1 cellular context compared by ENCODE assay signal in genomic region chr4:40622913-40623312, GRCh38.
TF ChIP-seq lines count a peak whose summit lies in the region.

No MANE protein-coding gene starts in this region.

TF ChIP-seq in GM12878, 131 proteins besides CTCF, POLR2A, EP300 and RAD21 (continued from another document and continues in another):
- TF ChIP-seq RBBP5 (conservative IDR thresholded peaks at IDR 0.05) (no peak), ZBTB11 (CRISPR knock-in tag; IDR thresholded peaks at IDR 0.05) (no peak), ATF7 (IDR thresholded peaks at IDR 0.05; ENCODE audit: low read depth) (peak; percentile 32; the same call in 1 of the 2 replicates), PAX5 (IDR thresholded peaks at IDR 0.05; ENCODE audit: borderline replicate concordance, low read depth, low read length) (peak; percentile 84), SMAD1 (IDR thresholded peaks at IDR 0.05; ENCODE audit: low read depth, partially characterized antibody) (no peak), SRF (IDR thresholded peaks at IDR 0.05; ENCODE audit: low read depth in 2 of 2, low read length in 2 of 2) (no peak), SIX5 (IDR thresholded peaks at IDR 0.05; ENCODE audit: low read depth, low read length, severe bottlenecking) (no peak), ZNF24 (IDR thresholded peaks at IDR 0.05) (no peak), NBN (IDR thresholded peaks at IDR 0.05) (no peak), SKIL (IDR thresholded peaks at IDR 0.05; ENCODE audit: low read depth, poor library complexity, severe bottlenecking) (peak; percentile 17), PKNOX1 (IDR thresholded peaks at IDR 0.05) (no peak), WRNIP1 (IDR thresholded peaks at IDR 0.05; ENCODE audit: borderline replicate concordance, low read depth, low read length) (no peak), BCL11A (IDR thresholded peaks at IDR 0.05; ENCODE audit: low read depth, low read length) (peak; percentile 65), SPI1 (IDR thresholded peaks at IDR 0.05; ENCODE audit: borderline replicate concordance, insufficient read depth, low read depth, low read length) (no peak), MYC (IDR thresholded peaks at IDR 0.05; ENCODE audit: insufficient read depth, insufficient read length, insufficient replicate concordance, low read length, severe bottlenecking) (no peak), RUNX3 (IDR thresholded peaks at IDR 0.05; ENCODE audit: low read length) (peak; percentile 68), ZZZ3 (IDR thresholded peaks at IDR 0.05; ENCODE audit: control insufficient read depth, insufficient read length, low read depth) (no peak), CUX1 (IDR thresholded peaks at IDR 0.05; ENCODE audit: insufficient replicate concordance, low read depth, low read length) (no peak), HDAC6 (IDR thresholded peaks at IDR 0.05; ENCODE audit: unreplicated experiment) (no peak), BHLHE40 (IDR thresholded peaks at IDR 0.05; ENCODE audit: borderline replicate concordance in 1 of 2, low read depth in 2 of 2, low read length in 1 of 2) (peak in 1 of 2 experiments; percentile 6; a peak in 1 of 4 replicates), MXI1 (IDR thresholded peaks at IDR 0.05; ENCODE audit: low read depth, low read length) (no peak), JUNB (IDR thresholded peaks at IDR 0.05) (peak; percentile 69), IRF5 (IDR thresholded peaks at IDR 0.05; ENCODE audit: borderline replicate concordance) (no peak), KAT2A (conservative IDR thresholded peaks at IDR 0.05; ENCODE audit: control insufficient read depth, low read depth, low read length) (no peak), ZNF622 (IDR thresholded peaks at IDR 0.05) (no peak), SUPT20H (IDR thresholded peaks at IDR 0.05; ENCODE audit: borderline replicate concordance, control insufficient read depth, low read depth, low read length) (no peak), IKZF2 (IDR thresholded peaks at IDR 0.05) (peak; percentile 74 to 83; a peak in 3 of 4 replicates), PAX8 (IDR thresholded peaks at IDR 0.05) (no peak), YBX1 (IDR thresholded peaks at IDR 0.05) (no peak), ZBTB33 (IDR thresholded peaks at IDR 0.05) (no peak), RB1 (IDR thresholded peaks at IDR 0.05; ENCODE audit: borderline replicate concordance) (no peak), TCF12 (IDR thresholded peaks at IDR 0.05; ENCODE audit: low read depth, low read length) (no peak), MYB (IDR thresholded peaks at IDR 0.05; ENCODE audit: borderline replicate concordance, low read depth, low read length) (no peak)
- TF ChIP-seq, protein P1, sequence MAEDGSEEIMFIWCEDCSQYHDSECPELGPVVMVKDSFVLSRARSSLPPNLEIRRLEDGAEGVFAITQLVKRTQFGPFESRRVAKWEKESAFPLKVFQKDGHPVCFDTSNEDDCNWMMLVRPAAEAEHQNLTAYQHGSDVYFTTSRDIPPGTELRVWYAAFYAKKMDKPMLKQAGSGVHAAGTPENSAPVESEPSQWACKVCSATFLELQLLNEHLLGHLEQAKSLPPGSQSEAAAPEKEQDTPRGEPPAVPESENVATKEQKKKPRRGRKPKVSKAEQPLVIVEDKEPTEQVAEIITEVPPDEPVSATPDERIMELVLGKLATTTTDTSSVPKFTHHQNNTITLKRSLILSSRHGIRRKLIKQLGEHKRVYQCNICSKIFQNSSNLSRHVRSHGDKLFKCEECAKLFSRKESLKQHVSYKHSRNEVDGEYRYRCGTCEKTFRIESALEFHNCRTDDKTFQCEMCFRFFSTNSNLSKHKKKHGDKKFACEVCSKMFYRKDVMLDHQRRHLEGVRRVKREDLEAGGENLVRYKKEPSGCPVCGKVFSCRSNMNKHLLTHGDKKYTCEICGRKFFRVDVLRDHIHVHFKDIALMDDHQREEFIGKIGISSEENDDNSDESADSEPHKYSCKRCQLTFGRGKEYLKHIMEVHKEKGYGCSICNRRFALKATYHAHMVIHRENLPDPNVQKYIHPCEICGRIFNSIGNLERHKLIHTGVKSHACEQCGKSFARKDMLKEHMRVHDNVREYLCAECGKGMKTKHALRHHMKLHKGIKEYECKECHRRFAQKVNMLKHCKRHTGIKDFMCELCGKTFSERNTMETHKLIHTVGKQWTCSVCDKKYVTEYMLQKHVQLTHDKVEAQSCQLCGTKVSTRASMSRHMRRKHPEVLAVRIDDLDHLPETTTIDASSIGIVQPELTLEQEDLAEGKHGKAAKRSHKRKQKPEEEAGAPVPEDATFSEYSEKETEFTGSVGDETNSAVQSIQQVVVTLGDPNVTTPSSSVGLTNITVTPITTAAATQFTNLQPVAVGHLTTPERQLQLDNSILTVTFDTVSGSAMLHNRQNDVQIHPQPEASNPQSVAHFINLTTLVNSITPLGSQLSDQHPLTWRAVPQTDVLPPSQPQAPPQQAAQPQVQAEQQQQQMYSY (CRISPR knock-in tag; IDR thresholded peaks at IDR 0.05) = no peak
- TF ChIP-seq, protein P2, sequence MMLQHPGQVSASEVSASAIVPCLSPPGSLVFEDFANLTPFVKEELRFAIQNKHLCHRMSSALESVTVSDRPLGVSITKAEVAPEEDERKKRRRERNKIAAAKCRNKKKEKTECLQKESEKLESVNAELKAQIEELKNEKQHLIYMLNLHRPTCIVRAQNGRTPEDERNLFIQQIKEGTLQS (IDR thresholded peaks at IDR 0.05; ENCODE audit: borderline replicate concordance, extremely low read depth, low read depth, low read length) = no peak
- TF ChIP-seq, protein P3, sequence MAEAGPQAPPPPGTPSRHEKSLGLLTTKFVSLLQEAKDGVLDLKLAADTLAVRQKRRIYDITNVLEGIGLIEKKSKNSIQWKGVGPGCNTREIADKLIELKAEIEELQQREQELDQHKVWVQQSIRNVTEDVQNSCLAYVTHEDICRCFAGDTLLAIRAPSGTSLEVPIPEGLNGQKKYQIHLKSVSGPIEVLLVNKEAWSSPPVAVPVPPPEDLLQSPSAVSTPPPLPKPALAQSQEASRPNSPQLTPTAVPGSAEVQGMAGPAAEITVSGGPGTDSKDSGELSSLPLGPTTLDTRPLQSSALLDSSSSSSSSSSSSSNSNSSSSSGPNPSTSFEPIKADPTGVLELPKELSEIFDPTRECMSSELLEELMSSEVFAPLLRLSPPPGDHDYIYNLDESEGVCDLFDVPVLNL (IDR thresholded peaks at IDR 0.05; ENCODE audit: low read depth, low read length) = no peak
- TF ChIP-seq, protein P4, sequence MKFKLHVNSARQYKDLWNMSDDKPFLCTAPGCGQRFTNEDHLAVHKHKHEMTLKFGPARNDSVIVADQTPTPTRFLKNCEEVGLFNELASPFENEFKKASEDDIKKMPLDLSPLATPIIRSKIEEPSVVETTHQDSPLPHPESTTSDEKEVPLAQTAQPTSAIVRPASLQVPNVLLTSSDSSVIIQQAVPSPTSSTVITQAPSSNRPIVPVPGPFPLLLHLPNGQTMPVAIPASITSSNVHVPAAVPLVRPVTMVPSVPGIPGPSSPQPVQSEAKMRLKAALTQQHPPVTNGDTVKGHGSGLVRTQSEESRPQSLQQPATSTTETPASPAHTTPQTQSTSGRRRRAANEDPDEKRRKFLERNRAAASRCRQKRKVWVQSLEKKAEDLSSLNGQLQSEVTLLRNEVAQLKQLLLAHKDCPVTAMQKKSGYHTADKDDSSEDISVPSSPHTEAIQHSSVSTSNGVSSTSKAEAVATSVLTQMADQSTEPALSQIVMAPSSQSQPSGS (IDR thresholded peaks at IDR 0.05; ENCODE audit: low read length) = peak; percentile 80
